Comparison of ENCODE assay signal across 16 cellular contexts in genomic region chr4:20074450-20074849, GRCh38.
"Had no signal": no experiment of that assay in that cellular context is flagged by ENCODE, and none has a peak within 500 bp of the region (broad histone marks: within the 10 kb centered on the region; RNA-seq: fewer than 3 reads in every experiment).

No MANE protein-coding gene starts in this region.

- H3K27ac ChIP-seq: ascending aorta, coronary artery, pancreas, sigmoid colon, spleen had no signal

- ATAC-seq: activated CD8-positive, alpha-beta T cell treated with anti-CD3 and anti-CD28 coated beads, Interleukin-2, amount 10 ng/mL, durations not matched to agents 7 days and 5 days; left cardiac atrium; mucosa of descending colon; naive thymus-derived CD4-positive, alpha-beta T cell; pancreas had no signal

- H3K9me3 ChIP-seq: ascending aorta, mucosa of descending colon, pancreas, sigmoid colon, spleen had no signal

- H3K4me1 ChIP-seq: ascending aorta, pancreas, sigmoid colon, spleen had no signal

- H3K4me3 ChIP-seq: ascending aorta, coronary artery, lung, mucosa of descending colon, pancreas, sigmoid colon, spleen had no signal

- H3K36me3 ChIP-seq: ascending aorta, pancreas, sigmoid colon, spleen had no signal

- DNase-seq: activated B cell treated with CpG ODN at 0.5 μM for 24 hours; activated CD4-positive, alpha-beta T cell treated with anti-CD3 and anti-CD28 coated beads for 48 hours; activated CD8-positive, alpha-beta memory T cell treated with anti-CD3 and anti-CD28 coated beads, Interleukin-2, amount 50 U/mL, for 4 hours; activated CD8-positive, alpha-beta T cell treated with anti-CD3 and anti-CD28 coated beads, Interleukin-2, amount 10 ng/mL, durations not matched to agents 7 days and 5 days; activated naive CD4-positive, alpha-beta T cell; effector CD4-positive, alpha-beta T cell; head of caudate nucleus; left cardiac atrium; mucosa of descending colon; naive thymus-derived CD4-positive, alpha-beta T cell; pancreas; sigmoid colon; spleen had no signal
